Comparison of ENCODE assay signal across 8 cellular contexts in the genomic region with DNA sequence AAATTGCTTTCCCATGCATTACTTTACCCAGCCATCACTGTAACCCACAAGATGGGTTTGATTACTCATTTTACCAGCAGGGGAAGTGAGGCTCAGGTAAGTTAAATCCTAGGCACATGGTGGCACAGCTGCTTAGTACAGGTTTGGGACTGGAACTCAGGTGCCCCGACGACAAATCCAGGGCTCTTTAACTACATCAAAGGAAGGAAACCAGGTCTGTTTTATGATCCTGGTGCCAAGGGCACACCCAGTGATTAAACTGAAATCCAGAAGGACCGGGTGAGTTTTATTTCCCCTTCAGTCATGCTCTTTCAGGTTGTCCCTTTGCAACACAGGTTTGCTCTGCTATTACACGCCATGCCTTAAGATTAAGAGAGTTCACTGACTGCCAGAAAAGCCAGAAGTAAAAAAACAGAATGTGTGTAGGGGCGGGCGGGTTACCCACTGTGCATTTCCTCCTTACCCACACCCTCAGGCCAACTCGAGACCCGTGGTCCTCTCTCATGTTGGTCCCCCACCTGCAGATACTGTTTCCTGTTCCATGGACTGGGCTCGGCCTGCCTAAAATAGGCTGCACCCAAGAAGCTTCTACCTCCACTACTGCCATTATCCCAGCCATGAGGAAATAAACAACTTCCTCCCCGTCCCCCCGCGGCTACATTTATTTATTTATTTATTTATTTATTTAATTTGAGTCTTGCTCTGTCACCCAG. TPM values are rescaled to one million over a fixed set of nuclear protein-coding genes. Genes with fewer than 3 reads are reported as not detected.
DNase-seq lines count a peak whose midpoint lies in the region; ATAC-seq and TF ChIP-seq lines count a peak whose summit lies in the region.

No MANE protein-coding gene starts in this region.

- H3K9me3 ChIP-seq in ascending aorta (no peaks in the 10 kb centered on the region), mononuclear cell (ENCODE audit: low read depth, low read length) (no peaks in the 10 kb centered on the region)

- H3K27ac ChIP-seq in ascending aorta, result no peak overlapping the region

- no peak for TF ChIP-seq CTCF in ascending aorta (IDR thresholded peaks at IDR 0.05)

- H3K4me3 ChIP-seq in ascending aorta (peak overlapping the region; percentile 60 to 69), mononuclear cell (ENCODE audit: low read length) (peak overlapping the region; percentile 58)

- intact Hi-C loops in ascending aorta (cut with DNase I), result loop anchor here (2.0 kb wide), 1 partner anchor 55 kb away; a partner anchor contains a TSS

- H3K4me1 ChIP-seq in ascending aorta, result peaks cover 2 to 4% of the 10 kb centered on the region in 2 donors
- H3K4me1 ChIP-seq in mononuclear cell (ENCODE audit: insufficient read depth, low read length), result peaks cover 47% of the 10 kb centered on the region

- H3K27me3 ChIP-seq in ascending aorta, result peaks cover 6% of the 10 kb centered on the region
- H3K27me3 ChIP-seq in mononuclear cell (ENCODE audit: insufficient read depth, low read length), result no peaks in the 10 kb centered on the region

- DNase-seq in stimulated activated CD4-positive, alpha-beta T cell treated with anti-CD3 and anti-CD28 coated beads, Interleukin-4, amount 100 ng/mL, for 24 hours, result peak; percentile 28
- no peak for DNase-seq in stimulated activated CD4-positive, alpha-beta T cell treated with anti-CD3 and anti-CD28 coated beads, Interleukin-2, amount 100 ng/mL, for 24 hours
- DNase-seq in ascending aorta (ENCODE audit: low spot score in 2 of 2), result no peak
- DNase-seq in 8988T, result no peak

- ATAC-seq in GM19397 (IDR thresholded peaks at IDR 0.05; ENCODE audit: unreplicated experiment), result no peak
- no peak for ATAC-seq in HG02759 (IDR thresholded peaks at IDR 0.05; ENCODE audit: unreplicated experiment)
- ATAC-seq in HG03095 (IDR thresholded peaks at IDR 0.05; ENCODE audit: unreplicated experiment), result no peak

- H3K36me3 ChIP-seq in ascending aorta, result no peaks in the 10 kb centered on the region

RNA-seq across cellular contexts. Expression of a gene that starts 55.2 kb away (rescaled TPM):
- 65.1 TPM for total RNA-seq in ascending aorta
- total RNA-seq in mononuclear cell, result 57.5 TPM
